27 cellular contexts compared by ENCODE assay signal in genomic region chr12:15904378-15904920, GRCh38.
"Had no signal": no experiment of that assay in that cellular context is flagged by ENCODE, and none has a peak within 500 bp of the region (broad histone marks: within the 10 kb centered on the region; RNA-seq: fewer than 3 reads in every experiment).

No MANE protein-coding gene starts in this region.

- H3K9me3 ChIP-seq: esophagus muscularis mucosa, heart right ventricle, left lung, upper lobe of left lung, vagina had no signal

- H3K4me1 ChIP-seq: foreskin keratinocyte, heart right ventricle, left lung, upper lobe of left lung, vagina had no signal

- H3K4me1 Mint-ChIP-seq: activated T-helper 17 cell treated with anti-CD3 and anti-CD28 coated beads, Interleukin-2, amount 50 U/mL, for 72 hours; endodermal cell; stimulated activated naive CD8-positive, alpha-beta T cell treated with anti-CD3 and anti-CD28 coated beads, Interleukin-15, amount 100 ng/mL, for 72 hours had no signal

- H3K27me3 ChIP-seq: esophagus muscularis mucosa, foreskin keratinocyte, heart right ventricle, left lung, upper lobe of left lung, vagina had no signal

- DNase-seq: activated CD4-positive, alpha-beta T cell treated with anti-CD3 and anti-CD28 coated beads for 1 hour; activated CD4-positive, alpha-beta T cell treated with anti-CD3 and anti-CD28 coated beads, Interleukin-2, amount 10 ng/mL, durations not matched to agents 7 days and 5 days; activated CD8-positive, alpha-beta T cell treated with anti-CD3 and anti-CD28 coated beads for 36 hours; activated gamma-delta T cell treated with Interleukin-2 at 50 U/mL for 16 hours; activated naive CD4-positive, alpha-beta T cell treated with anti-CD3 and anti-CD28 coated beads, Interleukin-2, amount 50 U/mL, for 16 hours; activated T-cell treated with anti-CD3 and anti-CD28 coated beads, Interleukin-2, amount 50 U/mL, for 4 hours; amygdala; endodermal cell; foreskin keratinocyte; heart right ventricle; left lung; naive B cell; stimulated activated CD4-positive, alpha-beta T cell treated with anti-CD3 and anti-CD28 coated beads, Interleukin-1b, Interleukin-23, amount 100 ng/mL, for 48 hours; stimulated activated CD4-positive, alpha-beta T cell treated with anti-CD3 and anti-CD28 coated beads, Interleukin-4, amount 100 ng/mL, for 4 hours; stimulated activated CD8-positive, alpha-beta memory T cell treated with anti-CD3 and anti-CD28 coated beads, Interleukin-4, amount 100 ng/mL, for 48 hours; stimulated activated naive CD8-positive, alpha-beta T cell treated with anti-CD3 and anti-CD28 coated beads, Interleukin-15, amount 100 ng/mL, for 72 hours; substantia nigra; T-helper 2 cell; upper lobe of left lung had no signal

- H3K27ac ChIP-seq: esophagus muscularis mucosa, foreskin keratinocyte, heart right ventricle, left lung, skin epidermis, vagina had no signal

- H3K4me3 Mint-ChIP-seq: activated CD4-positive, alpha-beta T cell treated with anti-CD3 and anti-CD28 coated beads, Interleukin-2, amount 10 ng/mL, durations not matched to agents 7 days and 5 days; activated CD8-positive, alpha-beta T cell treated with anti-CD3 and anti-CD28 coated beads for 36 hours; activated T-cell treated with anti-CD3 and anti-CD28 coated beads, Interleukin-2, amount 50 U/mL, for 4 hours; activated T-helper 17 cell treated with anti-CD3 and anti-CD28 coated beads, Interleukin-2, amount 50 U/mL, for 72 hours; central memory CD8-positive, alpha-beta T cell; dendritic cell treated with granulocyte-macrophage colony-stimulating factor and Interleukin-4, amounts not matched to agents 40 ng/mL and 50 ng/mL, for 4 days; endodermal cell; naive B cell; stimulated activated memory B cell treated with anti-CD40 and anti-IgM and Interleukin-4, amounts not matched to agents 10 μg/mL and 1 μg/mL and 100 μg/mL, for 72 hours; stimulated activated naive CD8-positive, alpha-beta T cell treated with anti-CD3 and anti-CD28 coated beads, Interleukin-15, amount 100 ng/mL, for 72 hours had no signal

- H3K4me3 ChIP-seq: esophagus muscularis mucosa, heart right ventricle, left lung, skin epidermis, upper lobe of left lung, vagina had no signal

- ATAC-seq: activated CD8-positive, alpha-beta T cell treated with anti-CD3 and anti-CD28 coated beads for 36 hours; activated T-cell treated with anti-CD3 and anti-CD28 coated beads, Interleukin-2, amount 50 U/mL, for 4 hours; activated T-helper 17 cell treated with anti-CD3 and anti-CD28 coated beads, Interleukin-2, amount 50 U/mL, for 72 hours; foreskin keratinocyte; left lung; sciatic nerve; stimulated activated memory B cell treated with anti-CD40 and anti-IgM and Interleukin-4, amounts not matched to agents 10 μg/mL and 1 μg/mL and 100 μg/mL, for 72 hours; stimulated activated naive CD8-positive, alpha-beta T cell treated with anti-CD3 and anti-CD28 coated beads, Interleukin-15, amount 100 ng/mL, for 72 hours had no signal

- H3K27me3 Mint-ChIP-seq: activated CD4-positive, alpha-beta T cell treated with anti-CD3 and anti-CD28 coated beads, Interleukin-2, amount 10 ng/mL, durations not matched to agents 7 days and 5 days; activated CD8-positive, alpha-beta T cell treated with anti-CD3 and anti-CD28 coated beads for 36 hours; activated T-helper 17 cell treated with anti-CD3 and anti-CD28 coated beads, Interleukin-2, amount 50 U/mL, for 72 hours; central memory CD8-positive, alpha-beta T cell; dendritic cell treated with granulocyte-macrophage colony-stimulating factor and Interleukin-4, amounts not matched to agents 40 ng/mL and 50 ng/mL, for 4 days; naive B cell; stimulated activated memory B cell treated with anti-CD40 and anti-IgM and Interleukin-4, amounts not matched to agents 10 μg/mL and 1 μg/mL and 100 μg/mL, for 72 hours; stimulated activated naive CD8-positive, alpha-beta T cell treated with anti-CD3 and anti-CD28 coated beads, Interleukin-15, amount 100 ng/mL, for 72 hours had no signal

- H3K27ac Mint-ChIP-seq: activated CD4-positive, alpha-beta T cell treated with anti-CD3 and anti-CD28 coated beads, Interleukin-2, amount 10 ng/mL, durations not matched to agents 7 days and 5 days; activated CD8-positive, alpha-beta T cell treated with anti-CD3 and anti-CD28 coated beads for 36 hours; activated T-helper 17 cell treated with anti-CD3 and anti-CD28 coated beads, Interleukin-2, amount 50 U/mL, for 72 hours; dendritic cell treated with granulocyte-macrophage colony-stimulating factor and Interleukin-4, amounts not matched to agents 40 ng/mL and 50 ng/mL, for 4 days; endodermal cell; stimulated activated memory B cell treated with anti-CD40 and anti-IgM and Interleukin-4, amounts not matched to agents 10 μg/mL and 1 μg/mL and 100 μg/mL, for 72 hours; stimulated activated naive CD8-positive, alpha-beta T cell treated with anti-CD3 and anti-CD28 coated beads, Interleukin-15, amount 100 ng/mL, for 72 hours had no signal
